Comparison of ENCODE assay signal across 5 cellular contexts in genomic region chrY:22988727-22989126, GRCh38. TPM values are rescaled to one million over a fixed set of nuclear protein-coding genes. Genes with fewer than 3 reads are reported as not detected.
"Had no signal": no experiment of that assay in that cellular context is flagged by ENCODE, and none has a peak within 500 bp of the region (broad histone marks: within the 10 kb centered on the region; RNA-seq: fewer than 3 reads in every experiment).

No MANE protein-coding gene starts in this region.

RNA-seq across cellular contexts. Expression of gene BPY2, which starts 4.7 kb away (rescaled TPM):
- total RNA-seq: HepG2, HT-29, HT1080, IMR-90, K562 had no signal
